In the genomic region with DNA sequence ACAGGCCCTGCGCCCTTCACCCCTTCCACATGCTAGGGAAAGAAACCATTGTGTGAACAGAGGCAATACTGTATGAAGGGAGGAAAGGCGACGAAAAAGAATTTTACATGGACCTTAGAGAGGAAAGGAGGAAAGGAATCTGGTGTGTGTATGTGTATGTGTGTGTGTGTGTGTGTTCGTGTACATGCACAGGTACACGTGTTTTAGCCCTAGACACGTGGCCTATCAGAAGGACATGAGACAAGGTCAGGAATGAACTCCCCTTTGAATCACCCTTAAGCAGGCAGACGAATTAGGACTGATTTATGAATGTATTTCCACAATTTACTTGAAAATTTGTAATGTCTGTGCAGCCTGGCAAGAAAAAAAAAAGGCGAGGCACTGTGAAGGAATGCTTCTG, we compare ENCODE assay signal across 27 cellular contexts.
"Had no signal": no experiment of that assay in that cellular context is flagged by ENCODE, and none has a peak within 500 bp of the region (broad histone marks: within the 10 kb centered on the region; RNA-seq: fewer than 3 reads in every experiment).

No MANE protein-coding gene starts in this region.

- H2AFZ ChIP-seq: PC-9 had no signal

- H3K36me3 ChIP-seq: MG63, SJCRH30 had no signal

- FAIRE-seq: RCC 7860 had no signal

- DNase-seq: Kasumi-1, MG63, NCI-H1048, NCI-H1105 treated with DMSO at 0.1 percent for 48 hours, NCI-H1436, NCI-H1694, NCI-H187, NCI-H1930, NCI-H2029 treated with DMSO at 0.1 percent for 48 hours, NCI-H2107, NCI-H2171, NCI-H226, NCI-H446 treated with DMSO at 0.1 percent for 48 hours, NCI-H524, NCI-H526, NCI-H774, PC-9, SHP77, SIG-M5, SJCRH30, SW 1271, T-helper 1 cell had no signal

- H3K27ac ChIP-seq: PC-9, RWPE1, SJCRH30, SK-N-MC had no signal

- ATAC-seq: Panc1, Right ventricle myocardium inferior had no signal

- H3K4me2 ChIP-seq: PC-9 had no signal

- H3K4me1 ChIP-seq: SJCRH30 had no signal

- H3K9me3 ChIP-seq: MG63, SJCRH30 had no signal

- H3K4me3 ChIP-seq: MG63, PC-9, SJCRH30, SK-N-MC had no signal

- H3K27me3 ChIP-seq: MG63, SJCRH30 had no signal
